19 cellular contexts compared by ENCODE assay signal in the genomic region with DNA sequence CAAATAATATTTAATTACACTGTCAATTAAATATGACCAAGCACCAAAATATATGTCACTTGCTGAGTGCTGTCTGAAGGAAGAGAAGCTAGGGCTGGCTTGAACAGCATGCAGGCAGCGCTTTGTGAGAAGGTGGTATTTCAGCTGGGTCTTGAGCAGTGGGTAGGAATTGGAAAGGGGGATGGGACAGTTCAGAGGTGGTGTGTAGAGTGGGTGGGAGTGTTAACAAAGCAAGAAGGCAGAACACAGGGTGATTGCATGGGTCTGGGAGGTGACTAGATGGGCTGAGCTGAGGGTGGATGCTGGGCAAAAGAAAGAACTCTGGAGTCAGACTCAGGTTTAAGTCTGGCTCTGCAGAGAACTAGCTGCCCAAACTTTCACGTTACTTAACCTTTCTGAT. TPM values are rescaled to one million over a fixed set of nuclear protein-coding genes. Genes with fewer than 3 reads are reported as not detected.
DNase-seq lines count a peak whose midpoint lies in the region; ATAC-seq lines count a peak whose summit lies in the region.
"Had no signal": no experiment of that assay in that cellular context is flagged by ENCODE, and none has a peak within 500 bp of the region (broad histone marks: within the 10 kb centered on the region; RNA-seq: fewer than 3 reads in every experiment).

No MANE protein-coding gene starts in this region.

- H3K36me3 Mint-ChIP-seq in activated naive CD8-positive, alpha-beta T cell treated with anti-CD3 and anti-CD28 coated beads, Interleukin-2, amount 10 ng/mL, durations not matched to agents 7 days and 5 days: no peaks in the 10 kb centered on the region
- H3K36me3 Mint-ChIP-seq in activated naive CD8-positive, alpha-beta T cell treated with anti-CD3 and anti-CD28 coated beads for 36 hours: no peaks in the 10 kb centered on the region
- H3K36me3 Mint-ChIP-seq in dendritic cell treated with granulocyte-macrophage colony-stimulating factor and Interleukin-4, amounts not matched to agents 40 ng/mL and 50 ng/mL, for 4 days (ENCODE audit: low read depth): no peaks in the 10 kb centered on the region
- H3K36me3 Mint-ChIP-seq: CD14-positive monocyte; CD4-positive, alpha-beta memory T cell had no signal

- no peaks in the 10 kb centered on the region for H3K9me3 Mint-ChIP-seq in activated naive CD8-positive, alpha-beta T cell treated with anti-CD3 and anti-CD28 coated beads, Interleukin-2, amount 10 ng/mL, durations not matched to agents 7 days and 5 days
- no peaks in the 10 kb centered on the region for H3K9me3 Mint-ChIP-seq in activated naive CD8-positive, alpha-beta T cell treated with anti-CD3 and anti-CD28 coated beads for 36 hours
- no peaks in the 10 kb centered on the region for H3K9me3 Mint-ChIP-seq in dendritic cell treated with granulocyte-macrophage colony-stimulating factor and Interleukin-4, amounts not matched to agents 40 ng/mL and 50 ng/mL, for 4 days
- H3K9me3 Mint-ChIP-seq: CD14-positive monocyte; CD4-positive, alpha-beta memory T cell; GM23338; H9 had no signal

- no peak overlapping the region for H3K27ac ChIP-seq in mesendoderm (ENCODE audit: low read depth, low read length)
- H3K27ac ChIP-seq: BLaER1 had no signal

- H3K27me3 ChIP-seq in mesendoderm (ENCODE audit: insufficient read depth, low read length, poor library complexity): no peaks in the 10 kb centered on the region
- no peaks in the 10 kb centered on the region; the same call in 1 of the 2 replicates for H3K27me3 ChIP-seq in MG63
- H3K27me3 ChIP-seq: BLaER1 had no signal

- H3K27me3 Mint-ChIP-seq in activated naive CD8-positive, alpha-beta T cell treated with anti-CD3 and anti-CD28 coated beads, Interleukin-2, amount 10 ng/mL, durations not matched to agents 7 days and 5 days: peaks cover 12% of the 10 kb centered on the region
- H3K27me3 Mint-ChIP-seq in activated naive CD8-positive, alpha-beta T cell treated with anti-CD3 and anti-CD28 coated beads for 36 hours: peaks cover 8% of the 10 kb centered on the region
- peaks cover 16% of the 10 kb centered on the region for H3K27me3 Mint-ChIP-seq in dendritic cell treated with granulocyte-macrophage colony-stimulating factor and Interleukin-4, amounts not matched to agents 40 ng/mL and 50 ng/mL, for 4 days

- no peaks in the 10 kb centered on the region for H3K79me2 ChIP-seq in mesendoderm (ENCODE audit: control insufficient read depth, insufficient read depth, low read length)

- H3K4me1 Mint-ChIP-seq in activated naive CD8-positive, alpha-beta T cell treated with anti-CD3 and anti-CD28 coated beads, Interleukin-2, amount 10 ng/mL, durations not matched to agents 7 days and 5 days: peaks cover 30% of the 10 kb centered on the region
- H3K4me1 Mint-ChIP-seq in activated naive CD8-positive, alpha-beta T cell treated with anti-CD3 and anti-CD28 coated beads for 36 hours: peaks cover 14% of the 10 kb centered on the region
- H3K4me1 Mint-ChIP-seq in dendritic cell treated with granulocyte-macrophage colony-stimulating factor and Interleukin-4, amounts not matched to agents 40 ng/mL and 50 ng/mL, for 4 days (ENCODE audit: low read depth): peaks cover 83% of the 10 kb centered on the region

- intact Hi-C loops in dendritic cell treated with granulocyte-macrophage colony-stimulating factor and Interleukin-4, amounts not matched to agents 40 ng/mL and 50 ng/mL, for 4 days (cut with micrococcal nuclease): no loop called here

- H3K27ac Mint-ChIP-seq in activated naive CD8-positive, alpha-beta T cell treated with anti-CD3 and anti-CD28 coated beads, Interleukin-2, amount 10 ng/mL, durations not matched to agents 7 days and 5 days: peak overlapping the region; percentile 33
- no peak overlapping the region for H3K27ac Mint-ChIP-seq in activated naive CD8-positive, alpha-beta T cell treated with anti-CD3 and anti-CD28 coated beads for 36 hours
- H3K27ac Mint-ChIP-seq in dendritic cell treated with granulocyte-macrophage colony-stimulating factor and Interleukin-4, amounts not matched to agents 40 ng/mL and 50 ng/mL, for 4 days: peak overlapping the region; percentile 40
- H3K27ac Mint-ChIP-seq: CD14-positive monocyte, GM23338, H9 had no signal

- no peak overlapping the region for H4K5ac ChIP-seq in mesendoderm (ENCODE audit: low read length)

- no peak overlapping the region for H3K4me2 ChIP-seq in mesendoderm (ENCODE audit: low read length)
- H3K4me2 ChIP-seq: BLaER1, GM23338 had no signal

- H3K4ac ChIP-seq in mesendoderm (ENCODE audit: low read depth, low read length): no peak overlapping the region

- no peaks in the 10 kb centered on the region for H3K9me3 ChIP-seq in MG63
- H3K9me3 ChIP-seq: BLaER1 had no signal

- no CpG with 5 or more reads among the region's 2 CpGs for WGBS in mesendoderm (ENCODE audit: extremely low coverage, insufficient coverage, low lambda C conversion rate)

- H3K4me3 Mint-ChIP-seq in activated naive CD8-positive, alpha-beta T cell treated with anti-CD3 and anti-CD28 coated beads, Interleukin-2, amount 10 ng/mL, durations not matched to agents 7 days and 5 days: no peak overlapping the region
- no peak overlapping the region for H3K4me3 Mint-ChIP-seq in activated naive CD8-positive, alpha-beta T cell treated with anti-CD3 and anti-CD28 coated beads for 36 hours
- H3K4me3 Mint-ChIP-seq in dendritic cell treated with granulocyte-macrophage colony-stimulating factor and Interleukin-4, amounts not matched to agents 40 ng/mL and 50 ng/mL, for 4 days: no peak overlapping the region
- H3K4me3 Mint-ChIP-seq: CD4-positive, alpha-beta memory T cell; GM23338; H9 had no signal

- no peak overlapping the region for H3K23ac ChIP-seq in mesendoderm (ENCODE audit: low read length)

- no peak overlapping the region for H2AK5ac ChIP-seq in mesendoderm (ENCODE audit: low read length)

- no peaks in the 10 kb centered on the region for H3K79me1 ChIP-seq in mesendoderm (ENCODE audit: low read length)

- H4K8ac ChIP-seq in mesendoderm (ENCODE audit: low read depth, low read length): no peak overlapping the region

- H2BK120ac ChIP-seq in mesendoderm (ENCODE audit: low read depth, low read length): no peak overlapping the region

- POLR2A ChIA-PET in activated naive CD8-positive, alpha-beta T cell treated with anti-CD3 and anti-CD28 coated beads, Interleukin-2, amount 10 ng/mL, durations not matched to agents 7 days and 5 days (lab: Charles Lee): interaction anchor here (1.3 kb wide), 1 partner anchor 62 kb away, joined by 5 read pairs; no protein-coding TSS in a partner anchor

- peaks cover 10% of the 10 kb centered on the region for H3K4me1 ChIP-seq in mesendoderm (ENCODE audit: control insufficient read depth, low read depth, low read length)

- ATAC-seq in activated naive CD8-positive, alpha-beta T cell treated with anti-CD3 and anti-CD28 coated beads, Interleukin-2, amount 10 ng/mL, durations not matched to agents 7 days and 5 days (ENCODE audit: low read depth): no peak
- no peak for ATAC-seq in HG03521 (IDR thresholded peaks at IDR 0.05; ENCODE audit: unreplicated experiment)
- ATAC-seq: GM23338 had no signal

- no peak overlapping the region for H2BK5ac ChIP-seq in mesendoderm (ENCODE audit: low read length)

- no peak for DNase-seq in activated naive CD8-positive, alpha-beta T cell treated with anti-CD3 and anti-CD28 coated beads, Interleukin-2, amount 10 ng/mL, durations not matched to agents 7 days and 5 days
- DNase-seq in activated naive CD8-positive, alpha-beta T cell treated with anti-CD3 and anti-CD28 coated beads for 36 hours: no peak
- no peak for DNase-seq in mesendoderm
- DNase-seq in GOT3 (lab: John Stamatoyannopoulos, UW): no peak
- DNase-seq in MG63: no peak
- DNase-seq: 8988T; CD4-positive, alpha-beta memory T cell; DMS153; DMS79; GDM1; H9 had no signal

- peak overlapping the region; percentile 18 for H3K9ac ChIP-seq in mesendoderm (ENCODE audit: low read length)
- H3K9ac ChIP-seq: BLaER1 had no signal

- H3K36me3 ChIP-seq in mesendoderm (ENCODE audit: control insufficient read depth, insufficient read depth, low read length) (no peaks in the 10 kb centered on the region), MG63 (no peaks in the 10 kb centered on the region)
- H3K36me3 ChIP-seq: BLaER1 had no signal

- peak overlapping the region; percentile 69 for H3K56ac ChIP-seq in mesendoderm (ENCODE audit: low read length)

- no peak overlapping the region for H3K4me3 ChIP-seq in mesendoderm (ENCODE audit: low read length)
- H3K4me3 ChIP-seq in MG63: no peak overlapping the region
- H3K4me3 ChIP-seq: BLaER1, GM23338 had no signal

- no peak overlapping the region for H3K18ac ChIP-seq in mesendoderm (ENCODE audit: low read length)

- H2BK15ac ChIP-seq in mesendoderm (replicated peaks; ENCODE audit: low read depth): no peak overlapping the region

RNA-seq across cellular contexts. Expression of gene ETV3, which starts 14.3 kb away (rescaled TPM):
- 10 to 100 TPM; 39.4 to 43.1 TPM for total RNA-seq in activated naive CD8-positive, alpha-beta T cell treated with anti-CD3 and anti-CD28 coated beads, Interleukin-2, amount 10 ng/mL, durations not matched to agents 7 days and 5 days
- 10 to 100 TPM; 23.1 to 23.5 TPM for total RNA-seq in activated naive CD8-positive, alpha-beta T cell treated with anti-CD3 and anti-CD28 coated beads for 36 hours
- polyA plus RNA-seq in mesendoderm (2013, experiment 1 of 2): 15.2 TPM
- 14.4 TPM for polyA plus RNA-seq in mesendoderm (2013, experiment 2 of 2)
- 6.6 and 7.3 TPM in 2 replicates for total RNA-seq in MG63 (2014; rRNA removed; shearing (Covaris generic); ENCODE audit: low replicate concordance)

RNA-seq across cellular contexts. Expression of gene ETV3L, which starts 52.9 kb away (rescaled TPM):
- total RNA-seq in activated naive CD8-positive, alpha-beta T cell treated with anti-CD3 and anti-CD28 coated beads, Interleukin-2, amount 10 ng/mL, durations not matched to agents 7 days and 5 days: not detected
- not detected for total RNA-seq in activated naive CD8-positive, alpha-beta T cell treated with anti-CD3 and anti-CD28 coated beads for 36 hours
- polyA plus RNA-seq in mesendoderm (2013, experiment 1 of 2): 0.07 TPM
- polyA plus RNA-seq in mesendoderm (2013, experiment 2 of 2): 0.10 TPM
- not detected in 2 replicates for total RNA-seq in MG63 (2014; rRNA removed; shearing (Covaris generic); ENCODE audit: low replicate concordance)
- total RNA-seq: A673; CD4-positive, alpha-beta memory T cell; Daoy; GM23338; HT-29 had no signal
- polyA plus RNA-seq: CD4-positive, alpha-beta memory T cell; GM23338 had no signal
